Comparison of ENCODE assay signal across 21 cellular contexts in genomic region chr17:59719526-59719925, GRCh38. TPM values are rescaled to one million over a fixed set of nuclear protein-coding genes. Genes with fewer than 3 reads are reported as not detected.
DNase-seq lines count a peak whose midpoint lies in the region; ATAC-seq, FAIRE-seq and TF ChIP-seq lines count a peak whose summit lies in the region.
"Had no signal": no experiment of that assay in that cellular context is flagged by ENCODE, and none has a peak within 500 bp of the region (broad histone marks: within the 10 kb centered on the region; RNA-seq: fewer than 3 reads in every experiment).

No MANE protein-coding gene starts in this region.

- H3K4me3 ChIP-seq in HEK293 (ENCODE audit: low read depth, low read length) (no peak overlapping the region), small intestine (ENCODE audit: low read depth in 1 of 2, low read length in 2 of 2) (no peak overlapping the region)
- H3K4me3 ChIP-seq: MG63, PC-9, SK-N-MC had no signal

- POLR2A ChIA-PET in HEK293 (lab: Yijun Ruan, JAX): no interaction called here

- H3K27me3 Mint-ChIP-seq in T-helper 17 cell: no peaks in the 10 kb centered on the region
- H3K27me3 Mint-ChIP-seq: B cell; CD4-positive, CD25-positive, alpha-beta regulatory T cell had no signal

- peaks cover 3% of the 10 kb centered on the region for H3K36me3 Mint-ChIP-seq in T-helper 17 cell (ENCODE audit: low read depth)

- CTCF ChIA-PET in HEK293 (lab: Yijun Ruan, JAX): no interaction called here

- peaks cover 0 to 7% of the 10 kb centered on the region in 2 experiments; a peak in 1 of 3 replicates for H3K36me3 ChIP-seq in HEK293 (ENCODE audit: control insufficient read depth in 2 of 2, insufficient read depth in 1 of 2, low read length in 2 of 2)
- H3K36me3 ChIP-seq in small intestine (ENCODE audit: control insufficient read depth in 2 of 2, insufficient read depth in 2 of 2, low read length in 2 of 2): peaks cover 0 to 1% of the 10 kb centered on the region in 2 donors

- H3K4me3 Mint-ChIP-seq in T-helper 17 cell: no peak overlapping the region
- H3K4me3 Mint-ChIP-seq: B cell; CD4-positive, CD25-positive, alpha-beta regulatory T cell; H9 had no signal

- no peaks in the 10 kb centered on the region for H3K27me3 ChIP-seq in small intestine (ENCODE audit: control insufficient read depth in 2 of 2, insufficient read depth in 2 of 2, low read length in 2 of 2)
- H3K27me3 ChIP-seq: MG63 had no signal

- FAIRE-seq in small intestine (lab: Jason Lieb, UNC): no peak

- DNase-seq in T-helper 17 cell: no peak
- DNase-seq in foreskin melanocyte: peak; percentile 74
- DNase-seq in pons (ENCODE audit: low spot score): peak; percentile 92
- DNase-seq in Right ventricle myocardium inferior (ENCODE audit: missing footprints): no peak
- DNase-seq in small intestine: no peak
- no peak for DNase-seq in T1000 (lab: John Stamatoyannopoulos, UW)
- DNase-seq: CD4-positive, CD25-positive, alpha-beta regulatory T cell; EL; H9; MG63; NCI-H1092; NCI-H146; NCI-H2081; NCI-H510A; NCI-H774; PC-9 had no signal

- no peak for TF ChIP-seq CTCF in HEK293 (tag by site-specific recombination; IDR thresholded peaks at IDR 0.05)

- intact Hi-C loops in Right ventricle myocardium inferior (cut with DNase I): no loop called here

- no peak for ATAC-seq in T-helper 17 cell
- ATAC-seq in Right ventricle myocardium inferior: no peak
- no peak for ATAC-seq in HG02678 (IDR thresholded peaks at IDR 0.05; ENCODE audit: unreplicated experiment)

- H3K4me1 Mint-ChIP-seq in T-helper 17 cell: peaks cover 28% of the 10 kb centered on the region

- no peak overlapping the region for H3K27ac ChIP-seq in HEK293 (ENCODE audit: extremely low read depth, low read depth, low read length)
- no peak overlapping the region for H3K27ac ChIP-seq in small intestine (ENCODE audit: low read depth in 1 of 2, low read length in 1 of 2)
- H3K27ac ChIP-seq: KMS-11, PC-9, SK-N-MC had no signal

- H3K9me3 ChIP-seq in HEK293 (ENCODE audit: control insufficient read depth, insufficient read depth, low read depth, low read length) (no peaks in the 10 kb centered on the region), T-helper 17 cell (ENCODE audit: control insufficient read depth, low read length, poor library complexity, severe bottlenecking) (no peaks in the 10 kb centered on the region), small intestine (ENCODE audit: control insufficient read depth, low read depth) (no peaks in the 10 kb centered on the region)
- H3K9me3 ChIP-seq: MG63 had no signal

- H3K4me1 ChIP-seq in HEK293 (ENCODE audit: control insufficient read depth, insufficient read depth, low read length): no peaks in the 10 kb centered on the region
- peaks cover 2 to 4% of the 10 kb centered on the region in 2 donors for H3K4me1 ChIP-seq in small intestine (ENCODE audit: control insufficient read depth in 2 of 2, insufficient read depth in 1 of 2, low read depth in 1 of 2, low read length in 1 of 2)

- peak overlapping the region; percentile 54 for H3K27ac Mint-ChIP-seq in T-helper 17 cell
- H3K27ac Mint-ChIP-seq: B cell, H9 had no signal

TF ChIP-seq in HEK293, 187 proteins besides CTCF, POLR2A, EP300 and RAD21 (continues in another document):
- TF ChIP-seq ZNF843 (tag by site-specific recombination; IDR thresholded peaks at IDR 0.05): no peak
- no peak for TF ChIP-seq ZNF341 (tag by site-specific recombination; IDR thresholded peaks at IDR 0.05; ENCODE audit: low read depth)
- TF ChIP-seq ZNF645 (tag by site-specific recombination; IDR thresholded peaks at IDR 0.05): no peak
- no peak for TF ChIP-seq ZNF776 (tag by site-specific recombination; IDR thresholded peaks at IDR 0.05; ENCODE audit: borderline replicate concordance)
- TF ChIP-seq ZNF114 (tag by site-specific recombination; IDR thresholded peaks at IDR 0.05): no peak
- TF ChIP-seq PRDM1 (tag by site-specific recombination; IDR thresholded peaks at IDR 0.05): peak; percentile 88
- no peak for TF ChIP-seq ZNF785 (tag by site-specific recombination; IDR thresholded peaks at IDR 0.05)
- no peak for TF ChIP-seq EGR2 (tag by site-specific recombination; IDR thresholded peaks at IDR 0.05; ENCODE audit: low read depth)
- TF ChIP-seq ZBTB21 (tag by site-specific recombination; IDR thresholded peaks at IDR 0.05): no peak
- TF ChIP-seq ZBTB49 (tag by site-specific recombination; IDR thresholded peaks at IDR 0.05; ENCODE audit: low read depth): no peak
- TF ChIP-seq MYNN (tag by site-specific recombination; IDR thresholded peaks at IDR 0.05; ENCODE audit: borderline replicate concordance): no peak
- TF ChIP-seq ZNF138 (tag by site-specific recombination; IDR thresholded peaks at IDR 0.05; ENCODE audit: borderline replicate concordance): no peak
- no peak for TF ChIP-seq YY1 (tag by site-specific recombination; IDR thresholded peaks at IDR 0.05)
- no peak for TF ChIP-seq ZNF280C (tag by site-specific recombination; IDR thresholded peaks at IDR 0.05)
- no peak for TF ChIP-seq ZFP41 (tag by site-specific recombination; IDR thresholded peaks at IDR 0.05; ENCODE audit: borderline replicate concordance)
- 0 out of 2 replicates have a peak, but pooled peaks have one; percentile 16 for TF ChIP-seq PRDM6 (tag by site-specific recombination; IDR thresholded peaks at IDR 0.05)

RNA-seq across cellular contexts. Expression of gene VMP1, which starts 12.1 kb away (rescaled TPM):
- total RNA-seq in T-helper 17 cell (100 to 1,000 TPM; 132 to 159 TPM), Right ventricle myocardium inferior (50.6 TPM)
- polyA plus RNA-seq in small intestine: 100 to 1,000 TPM in 1 of 3 donors, 10 to 100 TPM in 2; 62.1 to 110 (median 84.3) TPM

RNA-seq across cellular contexts. Expression of gene PTRH2, which starts 12.3 kb away (rescaled TPM):
- total RNA-seq in T-helper 17 cell: 1 to 10 TPM; 6.9 to 9.0 TPM
- 10.2 TPM for total RNA-seq in Right ventricle myocardium inferior
- polyA plus RNA-seq in small intestine: 10 to 100 TPM in 2 of 3 donors, 1 to 10 TPM in 1; 8.6 to 29.9 (median 14.5) TPM

Comparison
In these comparisons a context has a peak if more than half of its experiments do, and no peak if none do; other contexts are left out.
1. DNase-seq: peak in foreskin melanocyte (single experiment) and pons (single experiment); none in T-helper 17 cell (0 of 3), Right ventricle myocardium inferior (single experiment), small intestine (single experiment) and T1000 (single experiment).